1 cellular context compared by ENCODE assay signal in genomic region chr19:58154679-58155648, GRCh38.
TF ChIP-seq lines count a peak whose summit lies in the region.

No MANE protein-coding gene starts in this region.

TF ChIP-seq in HepG2, 621 proteins besides CTCF, POLR2A, EP300 and RAD21 (continued from another document and continues in another):
- no peak for TF ChIP-seq SNRNP70 (IDR thresholded peaks at IDR 0.05; ENCODE audit: low read depth, low read length)
- TF ChIP-seq FOXK1 (CRISPR knock-in tag; IDR thresholded peaks at IDR 0.05; ENCODE audit: borderline replicate concordance, low read depth) = peak; percentile 85; the same call in 1 of the 2 replicates
- TF ChIP-seq MZF1 (CRISPR knock-in tag; IDR thresholded peaks at IDR 0.05; ENCODE audit: borderline replicate concordance) = no peak
- TF ChIP-seq ZNF235 (CRISPR knock-in tag; IDR thresholded peaks at IDR 0.05; ENCODE audit: borderline replicate concordance) = peak; percentile 88
- peak; percentile 28; the same call in 1 of the 2 replicates for TF ChIP-seq GFI1 (CRISPR knock-in tag; IDR thresholded peaks at IDR 0.05; ENCODE audit: borderline replicate concordance)
- no peak for TF ChIP-seq MIXL1 (CRISPR knock-in tag; IDR thresholded peaks at IDR 0.05)
- TF ChIP-seq, protein P1, sequence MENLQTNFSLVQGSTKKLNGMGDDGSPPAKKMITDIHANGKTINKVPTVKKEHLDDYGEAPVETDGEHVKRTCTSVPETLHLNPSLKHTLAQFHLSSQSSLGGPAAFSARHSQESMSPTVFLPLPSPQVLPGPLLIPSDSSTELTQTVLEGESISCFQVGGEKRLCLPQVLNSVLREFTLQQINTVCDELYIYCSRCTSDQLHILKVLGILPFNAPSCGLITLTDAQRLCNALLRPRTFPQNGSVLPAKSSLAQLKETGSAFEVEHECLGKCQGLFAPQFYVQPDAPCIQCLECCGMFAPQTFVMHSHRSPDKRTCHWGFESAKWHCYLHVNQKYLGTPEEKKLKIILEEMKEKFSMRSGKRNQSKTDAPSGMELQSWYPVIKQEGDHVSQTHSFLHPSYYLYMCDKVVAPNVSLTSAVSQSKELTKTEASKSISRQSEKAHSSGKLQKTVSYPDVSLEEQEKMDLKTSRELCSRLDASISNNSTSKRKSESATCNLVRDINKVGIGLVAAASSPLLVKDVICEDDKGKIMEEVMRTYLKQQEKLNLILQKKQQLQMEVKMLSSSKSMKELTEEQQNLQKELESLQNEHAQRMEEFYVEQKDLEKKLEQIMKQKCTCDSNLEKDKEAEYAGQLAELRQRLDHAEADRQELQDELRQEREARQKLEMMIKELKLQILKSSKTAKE (CRISPR knock-in tag; IDR thresholded peaks at IDR 0.05; ENCODE audit: borderline replicate concordance) = no peak
- TF ChIP-seq, protein P2, sequence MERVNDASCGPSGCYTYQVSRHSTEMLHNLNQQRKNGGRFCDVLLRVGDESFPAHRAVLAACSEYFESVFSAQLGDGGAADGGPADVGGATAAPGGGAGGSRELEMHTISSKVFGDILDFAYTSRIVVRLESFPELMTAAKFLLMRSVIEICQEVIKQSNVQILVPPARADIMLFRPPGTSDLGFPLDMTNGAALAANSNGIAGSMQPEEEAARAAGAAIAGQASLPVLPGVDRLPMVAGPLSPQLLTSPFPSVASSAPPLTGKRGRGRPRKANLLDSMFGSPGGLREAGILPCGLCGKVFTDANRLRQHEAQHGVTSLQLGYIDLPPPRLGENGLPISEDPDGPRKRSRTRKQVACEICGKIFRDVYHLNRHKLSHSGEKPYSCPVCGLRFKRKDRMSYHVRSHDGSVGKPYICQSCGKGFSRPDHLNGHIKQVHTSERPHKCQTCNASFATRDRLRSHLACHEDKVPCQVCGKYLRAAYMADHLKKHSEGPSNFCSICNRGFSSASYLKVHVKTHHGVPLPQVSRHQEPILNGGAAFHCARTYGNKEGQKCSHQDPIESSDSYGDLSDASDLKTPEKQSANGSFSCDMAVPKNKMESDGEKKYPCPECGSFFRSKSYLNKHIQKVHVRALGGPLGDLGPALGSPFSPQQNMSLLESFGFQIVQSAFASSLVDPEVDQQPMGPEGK (CRISPR knock-in tag; IDR thresholded peaks at IDR 0.05) = peak; percentile 61
- peak; percentile 79 for TF ChIP-seq POLR2G (IDR thresholded peaks at IDR 0.05; ENCODE audit: low read depth, low read length)
- TF ChIP-seq ZNF282 (IDR thresholded peaks at IDR 0.05; ENCODE audit: partially characterized antibody) = no peak
- TF ChIP-seq ZBTB38 (CRISPR knock-in tag; IDR thresholded peaks at IDR 0.05) = peak; percentile 49; the same call in 1 of the 2 replicates
- TF ChIP-seq, protein P3, sequence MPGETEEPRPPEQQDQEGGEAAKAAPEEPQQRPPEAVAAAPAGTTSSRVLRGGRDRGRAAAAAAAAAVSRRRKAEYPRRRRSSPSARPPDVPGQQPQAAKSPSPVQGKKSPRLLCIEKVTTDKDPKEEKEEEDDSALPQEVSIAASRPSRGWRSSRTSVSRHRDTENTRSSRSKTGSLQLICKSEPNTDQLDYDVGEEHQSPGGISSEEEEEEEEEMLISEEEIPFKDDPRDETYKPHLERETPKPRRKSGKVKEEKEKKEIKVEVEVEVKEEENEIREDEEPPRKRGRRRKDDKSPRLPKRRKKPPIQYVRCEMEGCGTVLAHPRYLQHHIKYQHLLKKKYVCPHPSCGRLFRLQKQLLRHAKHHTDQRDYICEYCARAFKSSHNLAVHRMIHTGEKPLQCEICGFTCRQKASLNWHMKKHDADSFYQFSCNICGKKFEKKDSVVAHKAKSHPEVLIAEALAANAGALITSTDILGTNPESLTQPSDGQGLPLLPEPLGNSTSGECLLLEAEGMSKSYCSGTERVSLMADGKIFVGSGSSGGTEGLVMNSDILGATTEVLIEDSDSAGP (CRISPR knock-in tag; IDR thresholded peaks at IDR 0.05; ENCODE audit: borderline replicate concordance) = peak; percentile 96
- peak; percentile 76; the same call in 1 of the 2 replicates for TF ChIP-seq YEATS2 (CRISPR knock-in tag; IDR thresholded peaks at IDR 0.05; ENCODE audit: borderline replicate concordance)
- no peak; the same call in 1 of the 2 replicates for TF ChIP-seq ZNF724P (CRISPR knock-in tag; IDR thresholded peaks at IDR 0.05; ENCODE audit: borderline replicate concordance)
- peak; percentile 79; the same call in 1 of the 2 replicates for TF ChIP-seq ZNF274 (CRISPR knock-in tag; IDR thresholded peaks at IDR 0.05)
- TF ChIP-seq SAFB2 (CRISPR knock-in tag; IDR thresholded peaks at IDR 0.05; ENCODE audit: borderline replicate concordance, low read depth) = peak; percentile 85; the same call in 1 of the 2 replicates
- TF ChIP-seq ZNF546 (CRISPR knock-in tag; conservative IDR thresholded peaks at IDR 0.05) = 0 out of 2 replicates have a peak, but pooled peaks have one; percentile 77
- no peak for TF ChIP-seq HOXA9 (CRISPR knock-in tag; IDR thresholded peaks at IDR 0.05; ENCODE audit: borderline replicate concordance)
- peak; percentile 97; the same call in 1 of the 2 replicates for TF ChIP-seq SMAD1 (CRISPR knock-in tag; IDR thresholded peaks at IDR 0.05; ENCODE audit: borderline replicate concordance, low read depth)
- no peak for TF ChIP-seq RARG (CRISPR knock-in tag; IDR thresholded peaks at IDR 0.05; ENCODE audit: low read depth)
- peak; percentile 36 for TF ChIP-seq TEAD3 (CRISPR knock-in tag; optimal IDR thresholded peaks at IDR 0.05; ENCODE audit: borderline replicate concordance)
- no peak for TF ChIP-seq ZNF10 (CRISPR knock-in tag; IDR thresholded peaks at IDR 0.05; ENCODE audit: borderline replicate concordance, low read depth)
- peak; percentile 82; the same call in 1 of the 2 replicates for TF ChIP-seq CSRNP1 (CRISPR knock-in tag; IDR thresholded peaks at IDR 0.05)
- no peak for TF ChIP-seq GATA4 (IDR thresholded peaks at IDR 0.05; ENCODE audit: borderline replicate concordance, low read depth)
- TF ChIP-seq SALL1 (CRISPR knock-in tag; IDR thresholded peaks at IDR 0.05) = peak; percentile 79
- no peak for TF ChIP-seq PAF1 (CRISPR knock-in tag; IDR thresholded peaks at IDR 0.05)
- TF ChIP-seq ASH2L (IDR thresholded peaks at IDR 0.05; ENCODE audit: insufficient read length, low read depth, low read length) = peak; percentile 82
- peak; percentile 72 for TF ChIP-seq YY1 (IDR thresholded peaks at IDR 0.05; ENCODE audit: insufficient read depth, insufficient replicate concordance, low read depth, low read length)
- TF ChIP-seq HOXA3 (CRISPR knock-in tag; IDR thresholded peaks at IDR 0.05) = peak; percentile 76; the same call in 1 of the 2 replicates
- TF ChIP-seq ZZZ3 (CRISPR knock-in tag; IDR thresholded peaks at IDR 0.05; ENCODE audit: borderline replicate concordance) = no peak
- TF ChIP-seq PHF21A (CRISPR knock-in tag; IDR thresholded peaks at IDR 0.05) = peak; percentile 59; the same call in 1 of the 2 replicates
- TF ChIP-seq SRSF4 (IDR thresholded peaks at IDR 0.05; ENCODE audit: low read depth, low read length, poor library complexity, severe bottlenecking) = no peak
- TF ChIP-seq CENPBD1 (CRISPR knock-in tag; IDR thresholded peaks at IDR 0.05; ENCODE audit: borderline replicate concordance, low read depth) = no peak
- TF ChIP-seq FOXM1 (CRISPR knock-in tag; IDR thresholded peaks at IDR 0.05) = no peak
- peak; percentile 73; the same call in 1 of the 2 replicates for TF ChIP-seq ZNF563 (CRISPR knock-in tag; IDR thresholded peaks at IDR 0.05)
- peak; percentile 43 for TF ChIP-seq CEBPB (IDR thresholded peaks at IDR 0.05; ENCODE audit: borderline replicate concordance, low read depth, low read length)
- TF ChIP-seq, protein P4, sequence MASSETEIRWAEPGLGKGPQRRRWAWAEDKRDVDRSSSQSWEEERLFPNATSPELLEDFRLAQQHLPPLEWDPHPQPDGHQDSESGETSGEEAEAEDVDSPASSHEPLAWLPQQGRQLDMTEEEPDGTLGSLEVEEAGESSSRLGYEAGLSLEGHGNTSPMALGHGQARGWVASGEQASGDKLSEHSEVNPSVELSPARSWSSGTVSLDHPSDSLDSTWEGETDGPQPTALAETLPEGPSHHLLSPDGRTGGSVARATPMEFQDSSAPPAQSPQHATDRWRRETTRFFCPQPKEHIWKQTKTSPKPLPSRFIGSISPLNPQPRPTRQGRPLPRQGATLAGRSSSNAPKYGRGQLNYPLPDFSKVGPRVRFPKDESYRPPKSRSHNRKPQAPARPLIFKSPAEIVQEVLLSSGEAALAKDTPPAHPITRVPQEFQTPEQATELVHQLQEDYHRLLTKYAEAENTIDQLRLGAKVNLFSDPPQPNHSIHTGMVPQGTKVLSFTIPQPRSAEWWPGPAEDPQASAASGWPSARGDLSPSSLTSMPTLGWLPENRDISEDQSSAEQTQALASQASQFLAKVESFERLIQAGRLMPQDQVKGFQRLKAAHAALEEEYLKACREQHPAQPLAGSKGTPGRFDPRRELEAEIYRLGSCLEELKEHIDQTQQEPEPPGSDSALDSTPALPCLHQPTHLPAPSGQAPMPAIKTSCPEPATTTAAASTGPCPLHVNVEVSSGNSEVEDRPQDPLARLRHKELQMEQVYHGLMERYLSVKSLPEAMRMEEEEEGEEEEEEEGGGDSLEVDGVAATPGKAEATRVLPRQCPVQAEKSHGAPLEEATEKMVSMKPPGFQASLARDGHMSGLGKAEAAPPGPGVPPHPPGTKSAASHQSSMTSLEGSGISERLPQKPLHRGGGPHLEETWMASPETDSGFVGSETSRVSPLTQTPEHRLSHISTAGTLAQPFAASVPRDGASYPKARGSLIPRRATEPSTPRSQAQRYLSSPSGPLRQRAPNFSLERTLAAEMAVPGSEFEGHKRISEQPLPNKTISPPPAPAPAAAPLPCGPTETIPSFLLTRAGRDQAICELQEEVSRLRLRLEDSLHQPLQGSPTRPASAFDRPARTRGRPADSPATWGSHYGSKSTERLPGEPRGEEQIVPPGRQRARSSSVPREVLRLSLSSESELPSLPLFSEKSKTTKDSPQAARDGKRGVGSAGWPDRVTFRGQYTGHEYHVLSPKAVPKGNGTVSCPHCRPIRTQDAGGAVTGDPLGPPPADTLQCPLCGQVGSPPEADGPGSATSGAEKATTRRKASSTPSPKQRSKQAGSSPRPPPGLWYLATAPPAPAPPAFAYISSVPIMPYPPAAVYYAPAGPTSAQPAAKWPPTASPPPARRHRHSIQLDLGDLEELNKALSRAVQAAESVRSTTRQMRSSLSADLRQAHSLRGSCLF (CRISPR knock-in tag; IDR thresholded peaks at IDR 0.05; ENCODE audit: borderline replicate concordance) = no peak; the same call in 1 of the 2 replicates
- TF ChIP-seq ZNF879 (CRISPR knock-in tag; IDR thresholded peaks at IDR 0.05) = no peak
- TF ChIP-seq SP5 (CRISPR knock-in tag; IDR thresholded peaks at IDR 0.05; ENCODE audit: borderline replicate concordance, low read depth) = no peak
- TF ChIP-seq ZNF44 (CRISPR knock-in tag; IDR thresholded peaks at IDR 0.05) = no peak; the same call in 1 of the 2 replicates
- TF ChIP-seq ZNF530 (CRISPR knock-in tag; IDR thresholded peaks at IDR 0.05; ENCODE audit: low read depth) = no peak
- TF ChIP-seq PCBP2 (optimal IDR thresholded peaks at IDR 0.05; ENCODE audit: low read depth, low read length, poor library complexity, severe bottlenecking) = no peak
- TF ChIP-seq ZNF484 (CRISPR knock-in tag; IDR thresholded peaks at IDR 0.05; ENCODE audit: borderline replicate concordance, low read depth) = 0 out of 2 replicates have a peak, but pooled peaks have one; percentile 54
- TF ChIP-seq, protein P5, sequence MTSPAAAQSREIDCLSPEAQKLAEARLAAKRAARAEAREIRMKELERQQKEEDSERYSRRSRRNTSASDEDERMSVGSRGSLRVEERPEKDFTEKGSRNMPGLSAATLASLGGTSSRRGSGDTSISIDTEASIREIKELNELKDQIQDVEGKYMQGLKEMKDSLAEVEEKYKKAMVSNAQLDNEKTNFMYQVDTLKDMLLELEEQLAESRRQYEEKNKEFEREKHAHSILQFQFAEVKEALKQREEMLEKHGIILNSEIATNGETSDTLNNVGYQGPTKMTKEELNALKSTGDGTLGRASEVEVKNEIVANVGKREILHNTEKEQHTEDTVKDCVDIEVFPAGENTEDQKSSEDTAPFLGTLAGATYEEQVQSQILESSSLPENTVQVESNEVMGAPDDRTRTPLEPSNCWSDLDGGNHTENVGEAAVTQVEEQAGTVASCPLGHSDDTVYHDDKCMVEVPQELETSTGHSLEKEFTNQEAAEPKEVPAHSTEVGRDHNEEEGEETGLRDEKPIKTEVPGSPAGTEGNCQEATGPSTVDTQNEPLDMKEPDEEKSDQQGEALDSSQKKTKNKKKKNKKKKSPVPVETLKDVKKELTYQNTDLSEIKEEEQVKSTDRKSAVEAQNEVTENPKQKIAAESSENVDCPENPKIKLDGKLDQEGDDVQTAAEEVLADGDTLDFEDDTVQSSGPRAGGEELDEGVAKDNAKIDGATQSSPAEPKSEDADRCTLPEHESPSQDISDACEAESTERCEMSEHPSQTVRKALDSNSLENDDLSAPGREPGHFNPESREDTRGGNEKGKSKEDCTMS (CRISPR knock-in tag; conservative IDR thresholded peaks at IDR 0.05) = no peak
- TF ChIP-seq ZNF513 (CRISPR knock-in tag; conservative IDR thresholded peaks at IDR 0.05) = no peak
- peak; percentile 58 for TF ChIP-seq SP4 (CRISPR knock-in tag; IDR thresholded peaks at IDR 0.05)
- 0 out of 2 replicates have a peak, but pooled peaks have one; percentile 3 for TF ChIP-seq SIX1 (CRISPR knock-in tag; IDR thresholded peaks at IDR 0.05; ENCODE audit: borderline replicate concordance)
- TF ChIP-seq SCMH1 (CRISPR knock-in tag; IDR thresholded peaks at IDR 0.05; ENCODE audit: borderline replicate concordance) = no peak
- no peak for TF ChIP-seq ZKSCAN8 (CRISPR knock-in tag; IDR thresholded peaks at IDR 0.05; ENCODE audit: borderline replicate concordance)
- TF ChIP-seq ZNF260 (CRISPR knock-in tag; IDR thresholded peaks at IDR 0.05; ENCODE audit: borderline replicate concordance, low read depth) = no peak
